8 cellular contexts compared by ENCODE assay signal in the genomic region with DNA sequence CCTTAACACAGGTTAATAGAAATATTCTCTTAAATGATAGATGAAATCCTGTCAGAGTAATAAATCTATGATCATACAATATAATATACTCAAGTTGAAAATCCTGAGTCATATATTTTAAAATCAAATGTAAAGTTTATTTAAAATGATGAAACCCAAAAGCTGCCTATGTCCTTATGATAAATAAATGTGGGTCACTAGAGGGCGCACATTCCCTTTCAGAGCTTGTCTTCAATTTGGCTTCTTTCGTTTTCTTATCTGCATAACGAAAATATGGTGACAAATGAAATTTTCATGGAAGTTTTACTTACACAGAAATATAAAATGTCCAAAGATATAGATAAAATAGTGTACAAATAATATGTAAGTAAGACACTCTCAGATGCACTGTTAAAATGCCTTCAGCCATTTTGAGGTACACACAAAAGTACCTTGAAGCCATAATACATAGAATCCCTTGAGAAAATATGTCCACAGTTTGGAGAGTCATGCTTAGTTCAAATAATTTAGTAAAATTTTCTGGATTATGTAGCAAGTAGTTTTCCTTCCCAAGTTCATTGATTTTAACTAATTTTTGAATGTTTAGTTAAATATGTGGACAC.
A peak's percentile ranks its signal among the peaks of the same experiment; 100 is the strongest.
DNase-seq lines count a peak whose midpoint lies in the region; ATAC-seq, FAIRE-seq and TF ChIP-seq lines count a peak whose summit lies in the region.

No MANE protein-coding gene starts in this region.

- H3K36me3 Mint-ChIP-seq in osteocyte (ENCODE audit: unreplicated experiment) = no peaks in the 10 kb centered on the region

- intact Hi-C loops in heart right ventricle (cut with DNase I) = loop anchor here in 4 of 10 donors (5.0 to 10.0 kb wide), 4 partner anchors 64 to 811 kb away; no protein-coding TSS in a partner anchor
- intact Hi-C loops in left ventricle myocardium superior (cut with micrococcal nuclease) = no loop called here

- H3K27me3 Mint-ChIP-seq in osteocyte (ENCODE audit: unreplicated experiment) = no peaks in the 10 kb centered on the region

- no peak for DNase-seq in heart right ventricle
- DNase-seq in left ventricle myocardium superior = no peak
- DNase-seq in RCC 7860 (ENCODE audit: low spot score) = peak; percentile 19
- no peak for DNase-seq in epithelial cell of proximal tubule (ENCODE audit: low read depth)
- no peak for DNase-seq in osteocyte (ENCODE audit: extremely low spot score, unreplicated experiment)

- H3K4me3 Mint-ChIP-seq in osteocyte (ENCODE audit: unreplicated experiment) = peak overlapping the region; percentile 57

- H3K9me3 Mint-ChIP-seq in osteocyte (ENCODE audit: unreplicated experiment) = no peaks in the 10 kb centered on the region

- H3K9me3 ChIP-seq in heart right ventricle = no peaks in the 10 kb centered on the region

- H3K4me3 ChIP-seq in heart right ventricle (peak overlapping the region in 4 of 10 donors; percentile 11 to 34 (median 28)), epithelial cell of proximal tubule (ENCODE audit: low read depth, low read length) (no peak overlapping the region)

- WGBS in heart right ventricle, 2 donors = 0 to 1% methylated on average over 3 of the region's 3 CpGs

- ATAC-seq in heart right ventricle (no peak), left ventricle myocardium superior (no peak), HG03432 (IDR thresholded peaks at IDR 0.05; ENCODE audit: unreplicated experiment) (peak; percentile 66), HG02840 (IDR thresholded peaks at IDR 0.05; ENCODE audit: low FRiP score, unreplicated experiment) (no peak), HG03025 (IDR thresholded peaks at IDR 0.05; ENCODE audit: low FRiP score, unreplicated experiment) (no peak)

- FAIRE-seq in RCC 7860 (lab: Jason Lieb, UNC) = peak; percentile 85

- H3K4me1 Mint-ChIP-seq in osteocyte (ENCODE audit: unreplicated experiment) = peaks cover 4% of the 10 kb centered on the region

- peaks cover 0 to 10% (median 0%) of the 10 kb centered on the region in 7 donors for H3K27me3 ChIP-seq in heart right ventricle

- TF ChIP-seq CTCF in heart right ventricle (IDR thresholded peaks at IDR 0.05) (peak in 7 of 9 donors; percentile 43 to 69 (median 51)), epithelial cell of proximal tubule (conservative IDR thresholded peaks at IDR 0.05; ENCODE audit: low read depth, low read length) (peak; percentile 60), osteocyte (IDR thresholded peaks at IDR 0.05) (peak; percentile 84)

- no peak overlapping the region for H3K27ac Mint-ChIP-seq in osteocyte (ENCODE audit: unreplicated experiment)

- H3K36me3 ChIP-seq in heart right ventricle = no peaks in the 10 kb centered on the region

- no peak overlapping the region for H3K27ac ChIP-seq in heart right ventricle

- H3K4me1 ChIP-seq in heart right ventricle = peaks cover 0 to 7% (median 0%) of the 10 kb centered on the region in 9 donors
